In the genomic region with DNA sequence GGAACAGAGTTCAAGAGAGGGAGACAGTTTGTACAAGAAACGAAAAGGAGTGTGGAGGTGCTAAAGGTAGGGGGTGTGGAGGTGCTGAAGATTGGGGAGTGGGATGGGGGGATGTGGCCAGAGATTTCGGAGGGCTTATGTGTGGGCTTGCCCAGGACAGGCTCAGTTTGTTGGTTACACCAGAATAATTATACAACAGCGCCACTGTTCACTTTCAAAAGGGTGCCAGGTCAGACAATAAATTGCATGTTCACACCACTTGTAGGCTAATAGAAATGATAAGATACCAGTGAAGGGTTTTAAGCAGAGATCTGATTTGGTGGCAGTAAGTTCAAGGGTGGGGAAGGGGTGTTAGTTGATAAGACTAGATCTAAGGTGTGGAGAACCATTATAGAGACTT, we compare ENCODE assay signal across 24 cellular contexts.
DNase-seq lines count a peak whose midpoint lies in the region; ATAC-seq and TF ChIP-seq lines count a peak whose summit lies in the region.
"Had no signal": no experiment of that assay in that cellular context is flagged by ENCODE, and none has a peak within 500 bp of the region (broad histone marks: within the 10 kb centered on the region; RNA-seq: fewer than 3 reads in every experiment).

No MANE protein-coding gene starts in this region.

- H3K27ac ChIP-seq in CD4-positive, CD25-positive, alpha-beta regulatory T cell (ENCODE audit: insufficient read depth, low read length, poor library complexity, severe bottlenecking): peak overlapping the region; percentile 50
- no peak overlapping the region for H3K27ac ChIP-seq in right atrium auricular region
- H3K27ac ChIP-seq: breast epithelium, foreskin keratinocyte, Peyer's patch, psoas muscle, transverse colon had no signal

- no peaks in the 10 kb centered on the region for H3K9me3 Mint-ChIP-seq in T-helper 2 cell treated with Interferon-gamma antibody and Interleukin-4, amounts not matched to agents 5 μg/mL and 100 μg/mL, for 36 hours
- no peaks in the 10 kb centered on the region for H3K9me3 Mint-ChIP-seq in CD4-positive, CD25-positive, alpha-beta regulatory T cell
- H3K9me3 Mint-ChIP-seq in activated CD4-positive, alpha-beta memory T cell treated with anti-CD3 and anti-CD28 coated beads, Interleukin-2, amount 10 ng/mL, durations not matched to agents 7 days and 5 days: no peaks in the 10 kb centered on the region
- no peaks in the 10 kb centered on the region for H3K9me3 Mint-ChIP-seq in effector memory CD8-positive, alpha-beta T cell

- H3K4me1 ChIP-seq in CD4-positive, CD25-positive, alpha-beta regulatory T cell (ENCODE audit: control insufficient read depth, insufficient read depth, low read length, poor library complexity, severe bottlenecking): peaks cover 92% of the 10 kb centered on the region
- no peaks in the 10 kb centered on the region for H3K4me1 ChIP-seq in right atrium auricular region
- H3K4me1 ChIP-seq: breast epithelium, foreskin keratinocyte, Peyer's patch, transverse colon had no signal

- no peaks in the 10 kb centered on the region for H3K9me3 ChIP-seq in CD4-positive, CD25-positive, alpha-beta regulatory T cell (ENCODE audit: control insufficient read depth in 2 of 2, low read length in 2 of 2)
- no peaks in the 10 kb centered on the region for H3K9me3 ChIP-seq in right atrium auricular region
- H3K9me3 ChIP-seq: breast epithelium, Peyer's patch, psoas muscle, transverse colon had no signal

- no peaks in the 10 kb centered on the region for H3K27me3 Mint-ChIP-seq in T-helper 2 cell treated with Interferon-gamma antibody and Interleukin-4, amounts not matched to agents 5 μg/mL and 100 μg/mL, for 36 hours (ENCODE audit: low read depth)
- H3K27me3 Mint-ChIP-seq in CD4-positive, CD25-positive, alpha-beta regulatory T cell: no peaks in the 10 kb centered on the region
- H3K27me3 Mint-ChIP-seq in activated CD4-positive, alpha-beta memory T cell treated with anti-CD3 and anti-CD28 coated beads, Interleukin-2, amount 10 ng/mL, durations not matched to agents 7 days and 5 days: no peaks in the 10 kb centered on the region
- no peaks in the 10 kb centered on the region for H3K27me3 Mint-ChIP-seq in effector memory CD8-positive, alpha-beta T cell

- peak overlapping the region; percentile 22 for H3K4me3 ChIP-seq in CD4-positive, CD25-positive, alpha-beta regulatory T cell (ENCODE audit: low read depth, low read length)
- H3K4me3 ChIP-seq in right atrium auricular region: no peak overlapping the region
- H3K4me3 ChIP-seq: breast epithelium, Peyer's patch, psoas muscle, transverse colon had no signal

- POLR2A ChIA-PET in activated CD4-positive, alpha-beta memory T cell treated with anti-CD3 and anti-CD28 coated beads, Interleukin-2, amount 10 ng/mL, durations not matched to agents 7 days and 5 days (lab: Charles Lee): interaction anchor here (1.6 kb wide), 1 partner anchor 36 kb away, joined by 3 read pairs; no protein-coding TSS in a partner anchor

- ATAC-seq in CD4-positive, CD25-positive, alpha-beta regulatory T cell (ENCODE audit: low read depth in 2 of 2): no peak
- peak; percentile 23 for ATAC-seq in effector memory CD8-positive, alpha-beta T cell (replicated peaks)
- ATAC-seq in GM18909 (IDR thresholded peaks at IDR 0.05; ENCODE audit: poor library complexity, unreplicated experiment): no peak
- ATAC-seq: foreskin keratinocyte, left colon, psoas muscle had no signal

- no peak for DNase-seq in T-helper 2 cell treated with Interferon-gamma antibody and Interleukin-4, amounts not matched to agents 5 μg/mL and 100 μg/mL, for 36 hours (ENCODE audit: low spot score)
- no peak for DNase-seq in T-helper 2 cell
- no peak for DNase-seq in CD4-positive, CD25-positive, alpha-beta regulatory T cell
- DNase-seq in activated CD4-positive, alpha-beta memory T cell treated with anti-CD3 and anti-CD28 coated beads, Interleukin-2, amount 10 ng/mL, durations not matched to agents 7 days and 5 days: no peak
- no peak for DNase-seq in effector memory CD8-positive, alpha-beta T cell
- DNase-seq in right atrium auricular region (ENCODE audit: low spot score): no peak
- no peak for DNase-seq in HK-2 (ENCODE audit: unreplicated experiment)
- DNase-seq: 8988T; activated CD4-positive, alpha-beta T cell treated with anti-CD3 and anti-CD28 coated beads, Interleukin-2, amount 50 U/mL, for 1 hour; amygdala; DMS53; effector CD8-positive, alpha-beta T cell; foreskin keratinocyte; GF-D8; KBM-7; left colon; MV-4-11; NCI-H510A treated with DMSO at 0.1 percent for 48 hours; Peyer's patch; psoas muscle; SIG-M5; transverse colon had no signal

- TF ChIP-seq CTCF in right atrium auricular region (IDR thresholded peaks at IDR 0.05): no peak

- H3K4me1 Mint-ChIP-seq in T-helper 2 cell treated with Interferon-gamma antibody and Interleukin-4, amounts not matched to agents 5 μg/mL and 100 μg/mL, for 36 hours (ENCODE audit: low read depth): peaks cover 73% of the 10 kb centered on the region
- H3K4me1 Mint-ChIP-seq in CD4-positive, CD25-positive, alpha-beta regulatory T cell: peaks cover 58 to 96% (median 75%) of the 10 kb centered on the region in 4 donors
- H3K4me1 Mint-ChIP-seq in activated CD4-positive, alpha-beta memory T cell treated with anti-CD3 and anti-CD28 coated beads, Interleukin-2, amount 10 ng/mL, durations not matched to agents 7 days and 5 days: peaks cover 75% of the 10 kb centered on the region
- peaks cover 76 to 93% of the 10 kb centered on the region in 2 donors for H3K4me1 Mint-ChIP-seq in effector memory CD8-positive, alpha-beta T cell (ENCODE audit: low read depth in 2 of 2)

- H3K4me3 Mint-ChIP-seq in T-helper 2 cell treated with Interferon-gamma antibody and Interleukin-4, amounts not matched to agents 5 μg/mL and 100 μg/mL, for 36 hours: no peak overlapping the region
- H3K4me3 Mint-ChIP-seq in CD4-positive, CD25-positive, alpha-beta regulatory T cell: peak overlapping the region; percentile 57 to 83 (median 78)
- no peak overlapping the region for H3K4me3 Mint-ChIP-seq in activated CD4-positive, alpha-beta memory T cell treated with anti-CD3 and anti-CD28 coated beads, Interleukin-2, amount 10 ng/mL, durations not matched to agents 7 days and 5 days
- H3K4me3 Mint-ChIP-seq in effector memory CD8-positive, alpha-beta T cell: peak overlapping the region in 1 of 2 donors; percentile 53

- H3K27me3 ChIP-seq in CD4-positive, CD25-positive, alpha-beta regulatory T cell (ENCODE audit: control insufficient read depth, insufficient read depth, low read length): no peaks in the 10 kb centered on the region
- H3K27me3 ChIP-seq in right atrium auricular region: no peaks in the 10 kb centered on the region
- H3K27me3 ChIP-seq: breast epithelium, foreskin keratinocyte, Peyer's patch, transverse colon had no signal

- peaks cover 70% of the 10 kb centered on the region for H3K36me3 Mint-ChIP-seq in T-helper 2 cell treated with Interferon-gamma antibody and Interleukin-4, amounts not matched to agents 5 μg/mL and 100 μg/mL, for 36 hours (ENCODE audit: low read depth)
- H3K36me3 Mint-ChIP-seq in CD4-positive, CD25-positive, alpha-beta regulatory T cell: peaks cover 34% of the 10 kb centered on the region
- H3K36me3 Mint-ChIP-seq in activated CD4-positive, alpha-beta memory T cell treated with anti-CD3 and anti-CD28 coated beads, Interleukin-2, amount 10 ng/mL, durations not matched to agents 7 days and 5 days (ENCODE audit: low read depth): peaks cover 76% of the 10 kb centered on the region
- H3K36me3 Mint-ChIP-seq in effector memory CD8-positive, alpha-beta T cell (ENCODE audit: insufficient read depth): peaks cover 70% of the 10 kb centered on the region

- H3K27ac Mint-ChIP-seq in T-helper 2 cell treated with Interferon-gamma antibody and Interleukin-4, amounts not matched to agents 5 μg/mL and 100 μg/mL, for 36 hours: peak overlapping the region; percentile 16
- peak overlapping the region in 2 of 3 donors; percentile 87 to 98 for H3K27ac Mint-ChIP-seq in CD4-positive, CD25-positive, alpha-beta regulatory T cell
- peak overlapping the region; percentile 33 for H3K27ac Mint-ChIP-seq in activated CD4-positive, alpha-beta memory T cell treated with anti-CD3 and anti-CD28 coated beads, Interleukin-2, amount 10 ng/mL, durations not matched to agents 7 days and 5 days
- H3K27ac Mint-ChIP-seq in effector memory CD8-positive, alpha-beta T cell: peak overlapping the region in 1 of 2 donors; percentile 27

- peaks cover 23% of the 10 kb centered on the region for H3K36me3 ChIP-seq in CD4-positive, CD25-positive, alpha-beta regulatory T cell (ENCODE audit: control insufficient read depth, insufficient read depth, low read length)
- no peaks in the 10 kb centered on the region for H3K36me3 ChIP-seq in right atrium auricular region
- H3K36me3 ChIP-seq: breast epithelium, Peyer's patch, transverse colon had no signal

- CTCF ChIA-PET in activated CD4-positive, alpha-beta memory T cell treated with anti-CD3 and anti-CD28 coated beads, Interleukin-2, amount 10 ng/mL, durations not matched to agents 7 days and 5 days (lab: Charles Lee): no interaction called here

Comparison
In these comparisons a context has a peak if more than half of its experiments do, and no peak if none do; other contexts are left out.
1. H3K4me3 Mint-ChIP-seq: peak in CD4-positive, CD25-positive, alpha-beta regulatory T cell (4 of 4); none in T-helper 2 cell treated with Interferon-gamma antibody and Interleukin-4, amounts not matched to agents 5 μg/mL and 100 μg/mL, for 36 hours (single experiment) and activated CD4-positive, alpha-beta memory T cell treated with anti-CD3 and anti-CD28 coated beads, Interleukin-2, amount 10 ng/mL, durations not matched to agents 7 days and 5 days (single experiment).